ENCODE assay signal across 8 cellular contexts in genomic region chr14:100155049-100155621, GRCh38. TPM values are rescaled to one million over a fixed set of nuclear protein-coding genes. Genes with fewer than 3 reads are reported as not detected.
DNase-seq lines count a peak whose midpoint lies in the region; ATAC-seq, FAIRE-seq and TF ChIP-seq lines count a peak whose summit lies in the region.

No MANE protein-coding gene starts in this region.

- H3K9ac ChIP-seq in NT2/D1 (ENCODE audit: insufficient read length, low read depth), result no peak overlapping the region
- H3K9ac ChIP-seq in duodenal mucosa (ENCODE audit: low read depth in 1 of 2, low read length in 2 of 2), result peak overlapping the region; percentile 30 to 58

- H3K4me1 ChIP-seq in NT2/D1 (ENCODE audit: insufficient read depth, insufficient read length) (peaks cover 9% of the 10 kb centered on the region), duodenal mucosa (ENCODE audit: control insufficient read depth in 1 of 2, insufficient read depth in 2 of 2, low read length in 2 of 2) (peaks cover 52 to 59% of the 10 kb centered on the region in 2 donors), pancreas (peaks cover 0 to 14% (median 5%) of the 10 kb centered on the region in 3 donors)

- TF ChIP-seq CTCF in pancreas (IDR thresholded peaks at IDR 0.05), result peak in 2 of 4 donors; percentile 12 to 15

- H3K9me3 ChIP-seq in NT2/D1 (ENCODE audit: insufficient read depth, low read length) (peaks cover 9% of the 10 kb centered on the region; the same call in 1 of the 2 replicates), duodenal mucosa (ENCODE audit: control insufficient read depth in 1 of 2, low read length in 2 of 2) (peaks cover 6% of the 10 kb centered on the region in 2 donors), pancreas (no peaks in the 10 kb centered on the region)

- H3K27ac ChIP-seq in duodenal mucosa (ENCODE audit: low read depth, low read length) (peak overlapping the region; percentile 70), pancreas (peak overlapping the region; percentile 35 to 72 (median 49))

- DNase-seq in stimulated activated CD4-positive, alpha-beta T cell treated with anti-CD3 and anti-CD28 coated beads, Interleukin-12 subunit alpha, Interleukin-12 subunit beta, amount 100 ng/mL, for 48 hours (ENCODE audit: low read depth in 2 of 3, low spot score in 1 of 3), result peak; percentile 32 to 54 (median 34)
- no peak for DNase-seq in stimulated activated CD4-positive, alpha-beta T cell treated with anti-CD3 and anti-CD28 coated beads, Interleukin-12 subunit alpha, Interleukin-12 subunit beta, amount 100 ng/mL, for 4 hours
- peak; percentile 79 for DNase-seq in NT2/D1 (ENCODE audit: low read depth, low spot score)
- peak in 1 of 6 donors; percentile 54 for DNase-seq in pancreas
- no peak for DNase-seq in NCI-H1436 treated with DMSO at 0.1 percent for 48 hours (lab: John Stamatoyannopoulos, UW)
- no peak for DNase-seq in nucleus accumbens (lab: John Stamatoyannopoulos, UW)

- H3K4me3 ChIP-seq in NT2/D1 (ENCODE audit: insufficient read length, low read depth) (no peak overlapping the region), duodenal mucosa (ENCODE audit: low read depth in 1 of 2, low read length in 2 of 2) (peak overlapping the region; percentile 14 to 49), pancreas (no peak overlapping the region)

- H3K36me3 ChIP-seq in NT2/D1 (ENCODE audit: insufficient read depth, insufficient read length, low read length), result no peaks in the 10 kb centered on the region
- H3K36me3 ChIP-seq in duodenal mucosa (ENCODE audit: control insufficient read depth in 1 of 2, insufficient read depth in 2 of 2, low read length in 2 of 2), result no peaks in the 10 kb centered on the region
- H3K36me3 ChIP-seq in pancreas, result no peaks in the 10 kb centered on the region

- no peak for FAIRE-seq in pancreas (lab: Jason Lieb, UNC)

- WGBS in pancreas, 2 donors, result 67 to 70% methylated on average over 8 of the region's 8 CpGs

- ATAC-seq in pancreas, result no peak
- no peak for ATAC-seq in GM19023 (IDR thresholded peaks at IDR 0.05; ENCODE audit: unreplicated experiment)

- H3K27me3 ChIP-seq in NT2/D1 (ENCODE audit: insufficient read depth, insufficient read length), result peaks cover 40% of the 10 kb centered on the region
- H3K27me3 ChIP-seq in duodenal mucosa (ENCODE audit: control insufficient read depth in 1 of 2, insufficient read depth in 2 of 2, low read length in 2 of 2), result peaks cover 0 to 2% of the 10 kb centered on the region in 2 donors
- H3K27me3 ChIP-seq in pancreas, result no peaks in the 10 kb centered on the region

- intact Hi-C loops in pancreas (cut with DNase I), result no loop called here

RNA-seq across cellular contexts. Expression of gene DEGS2, which starts 4.3 kb away (rescaled TPM):
- 1 to 10 TPM; 2.8 to 7.3 (median 5.3) TPM for total RNA-seq in pancreas
- 1 to 10 TPM; 1.9 to 3.9 TPM for polyA plus RNA-seq in pancreas

Comparison
In these comparisons a context has a peak if more than half of its experiments do, and no peak if none do; other contexts are left out.
1. DNase-seq: peak in stimulated activated CD4-positive, alpha-beta T cell treated with anti-CD3 and anti-CD28 coated beads, Interleukin-12 subunit alpha, Interleukin-12 subunit beta, amount 100 ng/mL, for 48 hours (3 of 3) and NT2/D1 (single experiment); none in stimulated activated CD4-positive, alpha-beta T cell treated with anti-CD3 and anti-CD28 coated beads, Interleukin-12 subunit alpha, Interleukin-12 subunit beta, amount 100 ng/mL, for 4 hours (single experiment), NCI-H1436 treated with DMSO at 0.1 percent for 48 hours (single experiment) and nucleus accumbens (0 of 56).
2. H3K4me3 ChIP-seq: peak in duodenal mucosa (2 of 2); none in NT2/D1 (single experiment) and pancreas (0 of 4).